ENCODE assay signal across 8 cellular contexts in genomic region chr22:41621099-41621910, GRCh38. TPM values are rescaled to one million over a fixed set of nuclear protein-coding genes. Genes with fewer than 3 reads are reported as not detected.
DNase-seq lines count a peak whose midpoint lies in the region; ATAC-seq and TF ChIP-seq lines count a peak whose summit lies in the region.

Gene XRCC6, plus strand, starts transcription at chr22:41621295. Its CDS starts 710 bp downstream, at chr22:41622005.

- DNase-seq in AML-193 (lab: John Stamatoyannopoulos, UW) = peak; percentile 98 to 99
- DNase-seq in NCI-H524 (lab: John Stamatoyannopoulos, UW) = peak; percentile 99
- DNase-seq in activated CD4-positive, alpha-beta T cell treated with anti-CD3 and anti-CD28 coated beads for 36 hours = peak; percentile 100
- DNase-seq in choroid plexus epithelial cell (ENCODE audit: low read depth) = peak; percentile 100
- peak; percentile 99 for DNase-seq in kidney glomerular epithelial cell (lab: John Stamatoyannopoulos, UW)
- DNase-seq in stimulated activated CD4-positive, alpha-beta T cell treated with anti-CD3 and anti-CD28 coated beads, Interleukin-1b, Interleukin-23, amount 100 ng/mL, for 1 hour (ENCODE audit: low read depth in 2 of 2) = peak; percentile 100

- ATAC-seq in HG03439 (IDR thresholded peaks at IDR 0.05; ENCODE audit: unreplicated experiment) = peak; percentile 80
- ATAC-seq in activated CD4-positive, alpha-beta T cell treated with anti-CD3 and anti-CD28 coated beads for 36 hours = peak; percentile 91

- intact Hi-C loops in activated CD4-positive, alpha-beta T cell treated with anti-CD3 and anti-CD28 coated beads for 36 hours (cut with DNase I, micrococcal nuclease) = loop anchor here (1.0 to 10.0 kb wide), 22 partner anchors 17 to 765 kb away; partner anchors contain the start of genes PHF5A (in 2 of the 2), PMM1 (in 2 of the 2), POLR3H (in 2 of the 2) and SNU13 (in 2 of the 2)

- H3K4me1 Mint-ChIP-seq in activated CD4-positive, alpha-beta T cell treated with anti-CD3 and anti-CD28 coated beads for 36 hours = peaks cover 48% of the 10 kb centered on the region

- H3K27me3 Mint-ChIP-seq in activated CD4-positive, alpha-beta T cell treated with anti-CD3 and anti-CD28 coated beads for 36 hours = no peaks in the 10 kb centered on the region

- peak within 1 kb of the TSS; percentile 81 for H3K4me3 ChIP-seq in choroid plexus epithelial cell (ENCODE audit: low read depth, low read length)

- H3K9me3 Mint-ChIP-seq in activated CD4-positive, alpha-beta T cell treated with anti-CD3 and anti-CD28 coated beads for 36 hours (ENCODE audit: low read depth) = no peaks in the 10 kb centered on the region

- CTCF ChIA-PET in activated CD4-positive, alpha-beta T cell treated with anti-CD3 and anti-CD28 coated beads for 36 hours (lab: Charles Lee) = interaction anchor here (0.6 to 1.0 kb wide), 4 partner anchors 46 to 467 kb away, joined by 3 to 4 read pairs (median 3); partner anchors contain the start of genes ACO2, PHF5A and SNU13

- POLR2A ChIA-PET in activated CD4-positive, alpha-beta T cell treated with anti-CD3 and anti-CD28 coated beads for 36 hours (lab: Charles Lee) = interaction anchor here (0.6 to 3.7 kb wide), 15 partner anchors 22 to 995 kb away, joined by 3 to 25 read pairs (median 3); partner anchors contain the start of genes ACO2, PHF5A, PMM1 and RANGAP1

- H3K27ac Mint-ChIP-seq in activated CD4-positive, alpha-beta T cell treated with anti-CD3 and anti-CD28 coated beads for 36 hours = peak within 1 kb of the TSS; percentile 99

- no peak for TF ChIP-seq CTCF in choroid plexus epithelial cell (conservative IDR thresholded peaks at IDR 0.05; ENCODE audit: low read depth, low read length)

- peak within 1 kb of the TSS; percentile 98 for H3K4me3 Mint-ChIP-seq in activated CD4-positive, alpha-beta T cell treated with anti-CD3 and anti-CD28 coated beads for 36 hours

- peak; percentile 82 for TF ChIP-seq POLR2A in GM19193 (IDR thresholded peaks at IDR 0.05; ENCODE audit: extremely low read depth, insufficient read depth, insufficient read length)

- H3K36me3 Mint-ChIP-seq in activated CD4-positive, alpha-beta T cell treated with anti-CD3 and anti-CD28 coated beads for 36 hours (ENCODE audit: low read depth) = peaks cover 49% of the 10 kb centered on the region

RNA-seq across cellular contexts. Expression of gene XRCC6, which starts in this region (rescaled TPM):
- 100 to 1,000 TPM; 427 to 469 TPM for total RNA-seq in activated CD4-positive, alpha-beta T cell treated with anti-CD3 and anti-CD28 coated beads for 36 hours

Comparison
In these comparisons a context has a peak if more than half of its experiments do, and no peak if none do; other contexts are left out.
1. Peak in every context shown above with its lines: DNase-seq, ATAC-seq and H3K4me3 ChIP-seq.